Comparison of ENCODE assay signal across 16 cellular contexts in the genomic region with DNA sequence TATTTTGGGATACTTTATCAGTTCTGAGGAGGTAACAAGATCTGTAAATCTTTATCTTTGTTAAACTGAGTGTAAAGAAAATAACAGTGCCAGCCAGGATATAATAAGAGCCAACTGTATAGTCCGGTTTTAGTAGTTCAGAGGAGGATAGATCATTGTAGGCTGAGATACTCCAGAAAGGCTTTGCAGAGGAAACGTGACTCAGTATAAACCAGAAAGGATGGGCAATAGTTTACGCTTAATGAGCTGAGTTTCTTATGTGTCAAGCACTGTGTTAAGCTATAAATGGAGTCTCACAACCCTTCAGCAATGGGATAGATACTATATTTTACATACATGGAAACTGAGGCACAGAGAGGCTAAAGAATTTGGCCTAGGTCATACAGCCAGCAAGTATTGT. TPM values are rescaled to one million over a fixed set of nuclear protein-coding genes. Genes with fewer than 3 reads are reported as not detected.
DNase-seq lines count a peak whose midpoint lies in the region; ATAC-seq and TF ChIP-seq lines count a peak whose summit lies in the region.
"Had no signal": no experiment of that assay in that cellular context is flagged by ENCODE, and none has a peak within 500 bp of the region (broad histone marks: within the 10 kb centered on the region; RNA-seq: fewer than 3 reads in every experiment).

No MANE protein-coding gene starts in this region.

- H3K18ac ChIP-seq in IMR-90 (ENCODE audit: low read depth, low read length): no peak overlapping the region

- BruUV-seq in IMR-90 (replicated peaks; lab: Mats Ljungman, UMichigan): no TSS peak

- no peaks in the 10 kb centered on the region for H3K9me3 Mint-ChIP-seq in activated CD4-positive, alpha-beta T cell treated with anti-CD3 and anti-CD28 coated beads, Interleukin-2, amount 10 ng/mL, durations not matched to agents 7 days and 5 days
- no peaks in the 10 kb centered on the region for H3K9me3 Mint-ChIP-seq in activated naive CD8-positive, alpha-beta T cell (ENCODE audit: low read depth)
- no peaks in the 10 kb centered on the region for H3K9me3 Mint-ChIP-seq in naive thymus-derived CD4-positive, alpha-beta T cell
- H3K9me3 Mint-ChIP-seq: neural progenitor cell had no signal

- no peak for ATAC-seq in IMR-90 (ENCODE audit: low read depth)
- ATAC-seq in naive thymus-derived CD4-positive, alpha-beta T cell: no peak

- peak overlapping the region; percentile 4 for H3K4me3 Mint-ChIP-seq in activated CD4-positive, alpha-beta T cell treated with anti-CD3 and anti-CD28 coated beads, Interleukin-2, amount 10 ng/mL, durations not matched to agents 7 days and 5 days
- H3K4me3 Mint-ChIP-seq in activated naive CD8-positive, alpha-beta T cell: peak overlapping the region; percentile 51
- peak overlapping the region in 6 of 10 donors; percentile 6 to 91 (median 31) for H3K4me3 Mint-ChIP-seq in naive thymus-derived CD4-positive, alpha-beta T cell
- H3K4me3 Mint-ChIP-seq: neural progenitor cell had no signal

- no peak overlapping the region for H3K27ac Mint-ChIP-seq in activated CD4-positive, alpha-beta T cell treated with anti-CD3 and anti-CD28 coated beads, Interleukin-2, amount 10 ng/mL, durations not matched to agents 7 days and 5 days
- H3K27ac Mint-ChIP-seq in activated naive CD8-positive, alpha-beta T cell: no peak overlapping the region
- H3K27ac Mint-ChIP-seq in naive thymus-derived CD4-positive, alpha-beta T cell: peak overlapping the region in 4 of 9 donors; percentile 6 to 69 (median 48)
- H3K27ac Mint-ChIP-seq: neural progenitor cell had no signal

- no peak overlapping the region for H3K9ac ChIP-seq in IMR-90 (ENCODE audit: low read depth, low read length)
- H3K9ac ChIP-seq: neural progenitor cell had no signal

- H3K9me1 ChIP-seq in IMR-90 (ENCODE audit: insufficient read depth, low read length): no peaks in the 10 kb centered on the region; the same call in 1 of the 2 replicates

- no peak overlapping the region for H2BK20ac ChIP-seq in IMR-90 (ENCODE audit: low read depth, low read length)

- H3K14ac ChIP-seq in IMR-90 (replicated peaks; ENCODE audit: low read depth, low read length): no peak overlapping the region

- H2BK120ac ChIP-seq in IMR-90 (ENCODE audit: low read depth, low read length): no peak overlapping the region

- no peaks in the 10 kb centered on the region for H3K4me1 ChIP-seq in IMR-90 (ENCODE audit: control insufficient read depth, insufficient read depth, low read length)
- peaks cover 11 to 12% of the 10 kb centered on the region in 2 donors for H3K4me1 ChIP-seq in naive thymus-derived CD4-positive, alpha-beta T cell (ENCODE audit: control insufficient read depth in 2 of 2, insufficient read depth in 2 of 2, low read length in 2 of 2)
- H3K4me1 ChIP-seq in right atrium auricular region: peaks cover 0 to 21% of the 10 kb centered on the region in 2 donors

- DNase-seq in activated CD4-positive, alpha-beta T cell treated with anti-CD3 and anti-CD28 coated beads, Interleukin-2, amount 10 ng/mL, durations not matched to agents 7 days and 5 days: no peak
- DNase-seq in activated CD4-positive, alpha-beta T cell treated with anti-CD3 and anti-CD28 coated beads for 48 hours: no peak
- DNase-seq in IMR-90 (peak; percentile 15), right atrium auricular region (ENCODE audit: low spot score) (no peak), foreskin fibroblast (no peak), 8988T (no peak)
- no peak for DNase-seq in naive thymus-derived CD4-positive, alpha-beta T cell
- DNase-seq: activated CD4-positive, alpha-beta T cell treated with anti-CD3 and anti-CD28 coated beads, Interleukin-2, amount 50 U/mL, for 4 hours; central memory CD4-positive, alpha-beta T cell; mammary epithelial cell; NCI-H2107; SHP77 treated with DMSO at 0.1 percent for 48 hours; stimulated activated CD4-positive, alpha-beta T cell treated with anti-CD3 and anti-CD28 coated beads, Interleukin-4, amount 100 ng/mL, for 1 hour; trophoblast cell had no signal

- no peaks in the 10 kb centered on the region; the same call in 1 of the 2 replicates for H4K20me1 ChIP-seq in IMR-90 (ENCODE audit: insufficient read depth, low read length)

- no peak overlapping the region for H3K4ac ChIP-seq in IMR-90 (ENCODE audit: low read depth, low read length)

- H3K9me3 ChIP-seq in IMR-90 (ENCODE audit: control insufficient read depth, insufficient read depth, low read length) (no peaks in the 10 kb centered on the region), right atrium auricular region (no peaks in the 10 kb centered on the region)
- no peaks in the 10 kb centered on the region for H3K9me3 ChIP-seq in naive thymus-derived CD4-positive, alpha-beta T cell (ENCODE audit: control insufficient read depth in 2 of 3, low read length in 3 of 3)

- H2BK5ac ChIP-seq in IMR-90 (ENCODE audit: low read depth, low read length, poor library complexity, severe bottlenecking): no peak overlapping the region

- peaks cover 21% of the 10 kb centered on the region for H3K36me3 Mint-ChIP-seq in activated CD4-positive, alpha-beta T cell treated with anti-CD3 and anti-CD28 coated beads, Interleukin-2, amount 10 ng/mL, durations not matched to agents 7 days and 5 days (ENCODE audit: low read depth)
- peaks cover 4% of the 10 kb centered on the region for H3K36me3 Mint-ChIP-seq in activated naive CD8-positive, alpha-beta T cell
- H3K36me3 Mint-ChIP-seq in naive thymus-derived CD4-positive, alpha-beta T cell: peaks cover 0 to 12% (median 0%) of the 10 kb centered on the region in 5 donors

- no peak for TF ChIP-seq POLR2A in IMR-90 (IDR thresholded peaks at IDR 0.05; ENCODE audit: low read depth, low read length)

- no peak overlapping the region for H2AFZ ChIP-seq in IMR-90 (replicated peaks; ENCODE audit: low read length, poor library complexity)
- H2AFZ ChIP-seq: neural progenitor cell had no signal

- H3K4me3 ChIP-seq in IMR-90 (ENCODE audit: insufficient read depth, low read depth, low read length) (no peak overlapping the region), right atrium auricular region (no peak overlapping the region), foreskin fibroblast (ENCODE audit: low read depth in 1 of 2, low read length in 2 of 2) (no peak overlapping the region)
- no peak overlapping the region for H3K4me3 ChIP-seq in naive thymus-derived CD4-positive, alpha-beta T cell (ENCODE audit: low read length)
- H3K4me3 ChIP-seq: neural progenitor cell had no signal

- no peak overlapping the region for H4K91ac ChIP-seq in IMR-90 (ENCODE audit: insufficient read depth, low read depth, low read length)

- TF ChIP-seq RAD21 in IMR-90 (IDR thresholded peaks at IDR 0.05; ENCODE audit: low read length): no peak

- H2AK5ac ChIP-seq in IMR-90 (ENCODE audit: low read depth, low read length): no peak overlapping the region

- CTCF ChIA-PET in activated CD4-positive, alpha-beta T cell treated with anti-CD3 and anti-CD28 coated beads, Interleukin-2, amount 10 ng/mL, durations not matched to agents 7 days and 5 days (lab: Charles Lee): interaction anchor here (1.6 kb wide), 1 partner anchor 26 kb away, joined by 4 read pairs; no protein-coding TSS in a partner anchor
- CTCF ChIA-PET in IMR-90 (lab: Yijun Ruan, JAX): no interaction called here
- CTCF ChIA-PET in naive thymus-derived CD4-positive, alpha-beta T cell (lab: Charles Lee): no interaction called here

- dilution Hi-C loops in IMR-90 (cut with HindIII; ENCODE audit: low sequenced_read_pairs, unreplicated experiment): no loop called here

- POLR2A ChIA-PET in activated CD4-positive, alpha-beta T cell treated with anti-CD3 and anti-CD28 coated beads, Interleukin-2, amount 10 ng/mL, durations not matched to agents 7 days and 5 days (lab: Charles Lee): no interaction called here
- POLR2A ChIA-PET in IMR-90 (lab: Charles Lee; ENCODE audit: unreplicated experiment): no interaction called here
- POLR2A ChIA-PET in naive thymus-derived CD4-positive, alpha-beta T cell (lab: Charles Lee): no interaction called here

- in situ Hi-C loops in IMR-90 (cut with MboI; ENCODE audit: low sequenced_read_pairs): no loop called here

- H3K4me2 ChIP-seq in IMR-90 (ENCODE audit: low read depth, low read length): no peak overlapping the region
- H3K4me2 ChIP-seq: neural progenitor cell had no signal

- H3K36me3 ChIP-seq in IMR-90 (ENCODE audit: control insufficient read depth, insufficient read depth, low read length): no peaks in the 10 kb centered on the region
- H3K36me3 ChIP-seq in naive thymus-derived CD4-positive, alpha-beta T cell (ENCODE audit: control insufficient read depth in 2 of 3, insufficient read depth in 3 of 3, low read length in 3 of 3): peaks cover 0 to 7% (median 7%) of the 10 kb centered on the region in 3 experiments
- no peaks in the 10 kb centered on the region for H3K36me3 ChIP-seq in right atrium auricular region
- H3K36me3 ChIP-seq: neural progenitor cell had no signal

- H3K27me3 ChIP-seq in IMR-90 (ENCODE audit: control insufficient read depth, insufficient read depth, low read length) (no peaks in the 10 kb centered on the region), right atrium auricular region (no peaks in the 10 kb centered on the region)
- no peaks in the 10 kb centered on the region for H3K27me3 ChIP-seq in naive thymus-derived CD4-positive, alpha-beta T cell (ENCODE audit: control insufficient read depth in 2 of 2, insufficient read depth in 2 of 2, low read length in 2 of 2)
- H3K27me3 ChIP-seq: neural progenitor cell had no signal

- no peak overlapping the region for H3K56ac ChIP-seq in IMR-90 (ENCODE audit: extremely low read depth, insufficient read depth, low read length)

- H3K27ac ChIP-seq in IMR-90 (ENCODE audit: insufficient read depth, low read length) (no peak overlapping the region), right atrium auricular region (no peak overlapping the region)
- H3K27ac ChIP-seq in naive thymus-derived CD4-positive, alpha-beta T cell (ENCODE audit: low read depth, low read length): no peak overlapping the region
- H3K27ac ChIP-seq: neural progenitor cell had no signal

- no peak overlapping the region for H2BK15ac ChIP-seq in IMR-90 (ENCODE audit: low read depth, low read length)

- no peak overlapping the region for H2AK9ac ChIP-seq in IMR-90 (replicated peaks; ENCODE audit: low read depth, low read length, poor library complexity)

- no peak overlapping the region; the same call in 1 of the 2 replicates for H3K23ac ChIP-seq in IMR-90 (ENCODE audit: low read depth, low read length)

- intact Hi-C loops in IMR-90 (cut with micrococcal nuclease): no loop called here
- intact Hi-C loops in naive thymus-derived CD4-positive, alpha-beta T cell (cut with micrococcal nuclease): loop anchor here in 1 of 2 donors (5.0 kb wide), 1 partner anchor 160 kb away; no protein-coding TSS in a partner anchor

- H4K5ac ChIP-seq in IMR-90 (ENCODE audit: low read depth, low read length): no peak overlapping the region

- WGBS in IMR-90 (ENCODE audit: extremely low coverage in 2 of 2, insufficient read length in 1 of 2), 2 experiments: no CpG with 5 or more reads among the region's 3 CpGs

- TF ChIP-seq CTCF in IMR-90 (conservative IDR thresholded peaks at IDR 0.05; ENCODE audit: low read depth, low read length) (no peak), right atrium auricular region (IDR thresholded peaks at IDR 0.05) (no peak), foreskin fibroblast (IDR thresholded peaks at IDR 0.05; ENCODE audit: low read depth, low read length) (no peak)

- no peak overlapping the region for H4K8ac ChIP-seq in IMR-90 (ENCODE audit: low read depth in 2 of 2, low read length in 2 of 2)

- H3K4me1 Mint-ChIP-seq in activated CD4-positive, alpha-beta T cell treated with anti-CD3 and anti-CD28 coated beads, Interleukin-2, amount 10 ng/mL, durations not matched to agents 7 days and 5 days: peaks cover 58% of the 10 kb centered on the region
- H3K4me1 Mint-ChIP-seq in activated naive CD8-positive, alpha-beta T cell (ENCODE audit: low read depth): peaks cover 60% of the 10 kb centered on the region
- H3K4me1 Mint-ChIP-seq in naive thymus-derived CD4-positive, alpha-beta T cell: peaks cover 28 to 67% (median 65%) of the 10 kb centered on the region in 7 donors

- H3K79me1 ChIP-seq in IMR-90 (ENCODE audit: low read depth in 1 of 2, low read length in 2 of 2): peaks cover 13 to 30% of the 10 kb centered on the region in 2 experiments

- H3K27me3 Mint-ChIP-seq in activated CD4-positive, alpha-beta T cell treated with anti-CD3 and anti-CD28 coated beads, Interleukin-2, amount 10 ng/mL, durations not matched to agents 7 days and 5 days: no peaks in the 10 kb centered on the region
- no peaks in the 10 kb centered on the region for H3K27me3 Mint-ChIP-seq in activated naive CD8-positive, alpha-beta T cell
- H3K27me3 Mint-ChIP-seq in naive thymus-derived CD4-positive, alpha-beta T cell: no peaks in the 10 kb centered on the region

RNA-seq across cellular contexts. Expression of gene RFXAP, which starts 3.8 kb away (rescaled TPM):
- total RNA-seq in activated CD4-positive, alpha-beta T cell treated with anti-CD3 and anti-CD28 coated beads, Interleukin-2, amount 10 ng/mL, durations not matched to agents 7 days and 5 days: 10 to 100 TPM; 13.8 to 16.7 TPM
- total RNA-seq in IMR-90 (2012; rRNA removed) (0.54 and 0.83 TPM in 2 replicates), right atrium auricular region (1 to 10 TPM; 1.7 to 2.2 TPM)
- 2.2 and 2.7 TPM in 2 replicates for polyA plus RNA-seq in IMR-90 (2012; rRNA removed)
- 1.1 and 1.5 TPM in 2 replicates for polyA plus RNA-seq in IMR-90 (2012; cell fraction: cytosol; rRNA removed)
- 2.0 and 5.4 TPM in 2 replicates for polyA plus RNA-seq in IMR-90 (2012; cell fraction: nucleus; rRNA removed; ENCODE audit: low replicate concordance)
- 10 to 100 TPM in 3 of 5 experiments, 1 to 10 TPM in 2; 4.9 to 12.7 (median 12.0) TPM for total RNA-seq in naive thymus-derived CD4-positive, alpha-beta T cell
- 1 to 10 TPM; 2.4 TPM for polyA plus RNA-seq in naive thymus-derived CD4-positive, alpha-beta T cell
